In the genomic region with DNA sequence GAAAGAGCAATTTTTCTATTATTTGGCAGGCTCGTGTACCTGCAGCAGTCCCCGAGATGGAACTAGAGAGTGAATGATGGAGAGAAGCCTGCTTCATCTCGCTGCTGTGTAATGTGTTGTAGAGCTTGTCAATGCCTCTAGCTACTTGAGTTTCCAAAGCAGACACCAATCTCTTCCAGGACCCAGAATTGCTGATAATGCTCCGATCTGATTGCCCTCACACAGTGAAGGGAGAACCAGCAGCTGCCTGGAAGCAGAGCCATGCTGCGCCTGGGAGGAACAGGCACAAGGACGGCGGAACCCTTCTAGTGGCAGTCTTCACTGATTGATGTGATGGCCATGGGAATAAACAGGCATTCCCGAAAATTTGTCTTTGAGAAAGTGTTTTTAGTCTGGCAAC, we compare ENCODE assay signal across 16 cellular contexts.
"Had no signal": no experiment of that assay in that cellular context is flagged by ENCODE, and none has a peak within 500 bp of the region (broad histone marks: within the 10 kb centered on the region; RNA-seq: fewer than 3 reads in every experiment).

No MANE protein-coding gene starts in this region.

- H3K27ac Mint-ChIP-seq: activated B cell treated with CpG ODN at 0.5 μM for 24 hours; activated CD4-positive, alpha-beta T cell treated with anti-CD3 and anti-CD28 coated beads, Interleukin-2, amount 10 ng/mL, durations not matched to agents 7 days and 5 days; activated naive CD4-positive, alpha-beta T cell treated with anti-CD3 and anti-CD28 coated beads for 36 hours; activated T-helper 17 cell treated with anti-CD3 and anti-CD28 coated beads, Interleukin-2, amount 50 U/mL, for 72 hours; stimulated activated naive CD8-positive, alpha-beta T cell treated with anti-CD3 and anti-CD28 coated beads, Interleukin-15, Interleukin-2, amounts not matched to agents 100 ng/mL and 50 ng/mL, for 24 hours had no signal

- ATAC-seq: activated T-helper 17 cell treated with anti-CD3 and anti-CD28 coated beads, Interleukin-2, amount 50 U/mL, for 72 hours; gastrocnemius medialis had no signal

- H3K27me3 Mint-ChIP-seq: activated B cell treated with CpG ODN at 0.5 μM for 24 hours; activated CD4-positive, alpha-beta T cell treated with anti-CD3 and anti-CD28 coated beads, Interleukin-2, amount 10 ng/mL, durations not matched to agents 7 days and 5 days had no signal

- H3K9me3 Mint-ChIP-seq: activated B cell treated with CpG ODN at 0.5 μM for 24 hours; activated CD4-positive, alpha-beta T cell treated with anti-CD3 and anti-CD28 coated beads, Interleukin-2, amount 10 ng/mL, durations not matched to agents 7 days and 5 days; activated naive CD4-positive, alpha-beta T cell treated with anti-CD3 and anti-CD28 coated beads for 36 hours; activated T-helper 17 cell treated with anti-CD3 and anti-CD28 coated beads, Interleukin-2, amount 50 U/mL, for 72 hours had no signal

- H3K4me3 Mint-ChIP-seq: activated B cell treated with CpG ODN at 0.5 μM for 24 hours; activated CD4-positive, alpha-beta T cell treated with anti-CD3 and anti-CD28 coated beads, Interleukin-2, amount 10 ng/mL, durations not matched to agents 7 days and 5 days; activated naive CD4-positive, alpha-beta T cell treated with anti-CD3 and anti-CD28 coated beads for 36 hours; activated T-helper 17 cell treated with anti-CD3 and anti-CD28 coated beads, Interleukin-2, amount 50 U/mL, for 72 hours; stimulated activated naive CD8-positive, alpha-beta T cell treated with anti-CD3 and anti-CD28 coated beads, Interleukin-15, Interleukin-2, amounts not matched to agents 100 ng/mL and 50 ng/mL, for 24 hours had no signal

- H3K9ac ChIP-seq: parathyroid adenoma had no signal

- H3K36me3 ChIP-seq: colonic mucosa, gastrocnemius medialis had no signal

- H3K4me1 ChIP-seq: colonic mucosa, gastrocnemius medialis, parathyroid adenoma had no signal

- H3K4me3 ChIP-seq: colonic mucosa, gastrocnemius medialis had no signal

- DNase-seq: activated B cell treated with CpG ODN at 0.5 μM for 24 hours; activated CD4-positive, alpha-beta T cell treated with anti-CD3 and anti-CD28 coated beads, Interleukin-2, amount 10 ng/mL, durations not matched to agents 7 days and 5 days; activated naive CD4-positive, alpha-beta T cell treated with anti-CD3 and anti-CD28 coated beads for 36 hours; activated T-cell treated with anti-CD3 and anti-CD28 coated beads for 4 hours; caudate nucleus; colonic mucosa; effector CD8-positive, alpha-beta T cell; gastrocnemius medialis; islet precursor cell; midbrain; retina; stimulated activated CD4-positive, alpha-beta T cell treated with anti-CD3 and anti-CD28 coated beads, Interleukin-15, amount 100 ng/mL, for 24 hours; stimulated activated CD4-positive, alpha-beta T cell treated with anti-CD3 and anti-CD28 coated beads, Interleukin-4, amount 100 ng/mL, for 24 hours had no signal

- H3K27me3 ChIP-seq: colonic mucosa, gastrocnemius medialis had no signal

- H3K9me3 ChIP-seq: colonic mucosa, gastrocnemius medialis had no signal

- H3K27ac ChIP-seq: colonic mucosa, parathyroid adenoma had no signal

- H3K4me1 Mint-ChIP-seq: activated CD4-positive, alpha-beta T cell treated with anti-CD3 and anti-CD28 coated beads, Interleukin-2, amount 10 ng/mL, durations not matched to agents 7 days and 5 days; activated T-helper 17 cell treated with anti-CD3 and anti-CD28 coated beads, Interleukin-2, amount 50 U/mL, for 72 hours had no signal
